In the genomic region with DNA sequence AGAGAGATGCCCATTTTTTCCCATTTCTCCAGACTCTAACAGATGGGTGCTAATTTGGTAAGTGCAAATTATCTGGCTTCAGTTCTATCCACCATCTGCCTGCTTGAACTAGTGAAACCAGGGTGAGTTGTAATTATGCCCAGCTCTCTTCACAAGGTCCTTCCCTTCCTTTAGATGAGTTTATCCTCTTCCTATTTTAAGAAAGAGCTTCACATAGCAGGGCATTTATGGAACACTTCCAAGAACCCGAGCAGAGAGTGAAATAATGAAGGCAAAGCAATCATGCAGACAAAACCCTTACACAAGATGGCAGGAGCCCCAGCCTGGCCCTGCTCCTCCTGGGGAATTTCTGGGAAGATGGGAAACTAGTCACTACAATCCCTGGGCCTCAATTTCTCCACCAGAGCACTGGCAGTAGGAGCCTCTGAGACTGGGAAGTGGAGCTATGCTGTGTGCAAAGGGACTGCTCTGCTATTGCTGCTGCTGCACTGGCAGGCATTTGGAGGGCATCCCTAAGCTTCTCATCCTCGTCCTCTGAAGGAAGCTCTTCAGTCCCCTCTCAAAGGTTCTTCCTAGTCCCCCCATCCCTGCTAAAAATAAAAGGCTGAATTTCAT, we compare ENCODE assay signal across 13 cellular contexts.
"Had no signal": no experiment of that assay in that cellular context is flagged by ENCODE, and none has a peak within 500 bp of the region (broad histone marks: within the 10 kb centered on the region; RNA-seq: fewer than 3 reads in every experiment).

No MANE protein-coding gene starts in this region.

- DNase-seq: activated CD4-positive, alpha-beta T cell treated with anti-CD3 and anti-CD28 coated beads for 4 hours; activated CD8-positive, alpha-beta memory T cell treated with anti-CD3 and anti-CD28 coated beads, Interleukin-2, amount 50 U/mL, for 4 hours; activated CD8-positive, alpha-beta T cell treated with anti-CD3 and anti-CD28 coated beads, Interleukin-2, amount 10 ng/mL, durations not matched to agents 7 days and 5 days; activated effector memory CD4-positive, alpha-beta T cell treated with anti-CD3 and anti-CD28 coated beads, Interleukin-2, amount 50 U/mL, for 16 hours; activated T-cell treated with anti-CD3 and anti-CD28 coated beads, Interleukin-2, amount 50 U/mL, for 48 hours; amniotic stem cell; body of pancreas; effector memory CD8-positive, alpha-beta T cell; foreskin melanocyte; left colon; sigmoid colon; spleen had no signal

- ATAC-seq: activated CD8-positive, alpha-beta T cell treated with anti-CD3 and anti-CD28 coated beads, Interleukin-2, amount 10 ng/mL, durations not matched to agents 7 days and 5 days; body of pancreas; effector memory CD8-positive, alpha-beta T cell; left colon; WTC11 had no signal
